ENCODE assay signal across 7 cellular contexts in the genomic region with DNA sequence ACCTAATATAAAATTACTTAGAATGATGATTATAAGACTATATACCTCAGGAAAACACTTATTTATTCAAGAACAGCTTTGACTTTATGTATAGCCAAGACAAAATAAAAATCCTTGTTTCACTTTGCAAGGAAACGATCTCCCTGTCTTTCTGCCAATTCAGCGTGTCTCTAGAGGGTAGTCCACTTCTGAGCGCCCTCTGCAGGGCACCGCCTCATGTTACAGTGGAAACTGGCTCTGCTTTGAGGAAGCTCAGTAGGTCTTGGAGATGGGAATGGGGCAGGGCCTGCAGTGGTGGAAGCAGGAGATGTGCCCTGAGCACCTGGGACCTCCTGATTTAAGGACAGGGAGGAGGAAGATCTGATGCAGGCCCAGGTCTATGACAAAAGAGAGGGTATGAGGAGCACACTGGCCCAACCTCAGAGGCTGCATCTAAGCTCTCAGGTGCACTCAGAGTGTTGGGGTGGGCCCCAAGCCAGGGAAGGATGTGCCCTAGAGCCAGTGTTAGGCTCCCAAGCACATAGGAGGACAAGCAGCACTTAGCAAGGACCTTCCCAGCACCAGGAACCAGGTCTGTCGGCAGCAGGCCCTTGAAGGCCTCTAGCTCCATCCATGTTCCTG.
DNase-seq lines count a peak whose midpoint lies in the region; ATAC-seq and TF ChIP-seq lines count a peak whose summit lies in the region.

No MANE protein-coding gene starts in this region.

- no peak overlapping the region for H3K4me3 Mint-ChIP-seq in mesothelial cell of epicardium

- H3K36me3 Mint-ChIP-seq in mesothelial cell of epicardium: peaks cover 4% of the 10 kb centered on the region

- no peaks in the 10 kb centered on the region for H3K36me3 ChIP-seq in lower lobe of right lung

- intact Hi-C loops in lower lobe of right lung (cut with DNase I): no loop called here

- in situ Hi-C loops in astrocyte of the spinal cord (cut with HindIII; ENCODE audit: low sequenced_read_pairs): no loop called here

- H3K4me1 Mint-ChIP-seq in mesothelial cell of epicardium: peaks cover 7% of the 10 kb centered on the region

- H3K4me1 ChIP-seq in lower lobe of right lung: no peaks in the 10 kb centered on the region

- H3K4me3 ChIP-seq in GM12875 (ENCODE audit: low read depth, low read length) (no peak overlapping the region), astrocyte of the spinal cord (ENCODE audit: low read depth, low read length) (no peak overlapping the region), lower lobe of right lung (no peak overlapping the region)

- no peaks in the 10 kb centered on the region for H3K27me3 ChIP-seq in lower lobe of right lung (ENCODE audit: low read depth)

- ATAC-seq in lower lobe of right lung (peak; percentile 89 to 90), HG02610 (IDR thresholded peaks at IDR 0.05; ENCODE audit: unreplicated experiment) (no peak), GM18511 (IDR thresholded peaks at IDR 0.05; ENCODE audit: unreplicated experiment) (no peak)

- H3K27me3 Mint-ChIP-seq in mesothelial cell of epicardium (ENCODE audit: low read depth): no peaks in the 10 kb centered on the region

- no peak overlapping the region for H3K27ac ChIP-seq in lower lobe of right lung

- H3K9me3 ChIP-seq in lower lobe of right lung: no peaks in the 10 kb centered on the region

- DNase-seq in NCI-H1694 (lab: John Stamatoyannopoulos, UW) (peak; percentile 46), astrocyte of the spinal cord (ENCODE audit: low read depth, low spot score) (peak; percentile 57), lower lobe of right lung (peak; percentile 74), mesothelial cell of epicardium (ENCODE audit: low spot score in 2 of 2, unreplicated experiment in 2 of 2) (no peak)

- peaks cover 12% of the 10 kb centered on the region for H3K9me3 Mint-ChIP-seq in mesothelial cell of epicardium

- TF ChIP-seq CTCF in GM12875 (IDR thresholded peaks at IDR 0.05; ENCODE audit: borderline replicate concordance, insufficient read depth, low read depth, low read length): peak; percentile 51; the same call in 1 of the 2 replicates
- TF ChIP-seq CTCF in astrocyte of the spinal cord (IDR thresholded peaks at IDR 0.05; ENCODE audit: low read depth, low read length): peak; percentile 71
- peak; percentile 52 for TF ChIP-seq CTCF in lower lobe of right lung (IDR thresholded peaks at IDR 0.05)
- TF ChIP-seq CTCF in mesothelial cell of epicardium (IDR thresholded peaks at IDR 0.05; ENCODE audit: unreplicated experiment): no peak

- H3K27ac Mint-ChIP-seq in mesothelial cell of epicardium: no peak overlapping the region

Comparison
In these comparisons a context has a peak if more than half of its experiments do, and no peak if none do; other contexts are left out.
1. DNase-seq: peak in NCI-H1694 (single experiment), astrocyte of the spinal cord (single experiment) and lower lobe of right lung (single experiment); none in mesothelial cell of epicardium (0 of 2).
2. ATAC-seq: peak in lower lobe of right lung (2 of 2); none in HG02610 (single experiment) and GM18511 (single experiment).